In the genomic region with DNA sequence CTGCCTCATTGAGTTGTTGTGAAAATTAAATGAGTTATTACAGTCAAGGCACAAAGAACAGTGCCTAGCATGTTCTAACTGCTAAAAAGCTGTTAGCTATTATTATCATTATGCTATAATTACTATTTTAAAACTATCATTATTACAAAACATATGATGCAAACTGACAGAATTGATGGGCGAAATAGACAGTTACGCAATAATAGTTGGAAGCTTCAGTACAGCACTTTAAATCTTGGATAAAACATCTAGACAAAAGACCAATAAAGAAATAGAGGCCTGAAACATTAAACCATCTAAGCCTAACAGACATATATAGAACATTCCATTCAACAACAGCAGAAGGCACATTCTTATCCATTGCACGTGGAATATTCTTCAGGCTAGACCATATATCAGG, we compare ENCODE assay signal across 27 cellular contexts.
"Had no signal": no experiment of that assay in that cellular context is flagged by ENCODE, and none has a peak within 500 bp of the region (broad histone marks: within the 10 kb centered on the region; RNA-seq: fewer than 3 reads in every experiment).

No MANE protein-coding gene starts in this region.

- H2AFZ ChIP-seq: hepatocyte, neural progenitor cell had no signal

- H3K79me2 ChIP-seq: hepatocyte had no signal

- H3K9me3 ChIP-seq: esophagus muscularis mucosa, gastroesophageal sphincter, heart left ventricle, left lung, prostate gland, right atrium auricular region, sigmoid colon, spleen, thoracic aorta, tibial nerve, upper lobe of left lung had no signal

- H3K4me2 ChIP-seq: hepatocyte, neural progenitor cell had no signal

- H3K27ac ChIP-seq: coronary artery, esophagus muscularis mucosa, foreskin keratinocyte, gastroesophageal sphincter, heart left ventricle, hepatocyte, left lung, neural progenitor cell, prostate gland, right atrium auricular region, sigmoid colon, skin epidermis, spleen, thoracic aorta, tibial nerve, upper lobe of left lung had no signal

- FAIRE-seq: endothelial cell of umbilical vein, urothelium cell line had no signal

- H3K36me3 ChIP-seq: esophagus muscularis mucosa, gastroesophageal sphincter, heart left ventricle, left lung, neural progenitor cell, prostate gland, right atrium auricular region, sigmoid colon, spleen, thoracic aorta, tibial nerve, upper lobe of left lung had no signal

- H3K4me3 ChIP-seq: coronary artery, esophagus muscularis mucosa, gastroesophageal sphincter, heart left ventricle, hepatocyte, left lung, neural progenitor cell, prostate gland, right atrium auricular region, sigmoid colon, skin epidermis, spleen, thoracic aorta, tibial nerve, upper lobe of left lung had no signal

- H3K9ac ChIP-seq: neural progenitor cell had no signal

- ATAC-seq: foreskin keratinocyte; gastroesophageal sphincter; heart left ventricle; left cardiac atrium; left lung; naive thymus-derived CD4-positive, alpha-beta T cell; stimulated activated memory B cell treated with anti-CD40 and anti-IgM and Interleukin-4, amounts not matched to agents 10 μg/mL and 1 μg/mL and 100 μg/mL, for 72 hours; stimulated activated naive CD8-positive, alpha-beta T cell treated with anti-CD3 and anti-CD28 coated beads, Interleukin-15, Interleukin-2, amounts not matched to agents 100 U/mL and 50 U/mL, for 24 hours had no signal

- H3K4me1 ChIP-seq: esophagus muscularis mucosa, foreskin keratinocyte, gastroesophageal sphincter, heart left ventricle, left lung, neural progenitor cell, prostate gland, right atrium auricular region, sigmoid colon, tibial nerve, upper lobe of left lung had no signal

- H3K27me3 ChIP-seq: esophagus muscularis mucosa, foreskin keratinocyte, gastroesophageal sphincter, heart left ventricle, hepatocyte, left lung, neural progenitor cell, right atrium auricular region, sigmoid colon, spleen, tibial nerve, upper lobe of left lung had no signal

- DNase-seq: dermis blood vessel endothelial cell; effector memory CD4-positive, alpha-beta T cell; foreskin keratinocyte; heart left ventricle; left cardiac atrium; left lung; mesendoderm; midbrain; naive thymus-derived CD4-positive, alpha-beta T cell; sigmoid colon; spleen; stimulated activated CD4-positive, alpha-beta T cell treated with anti-CD3 and anti-CD28 coated beads, Interleukin-4, amount 100 ng/mL, for 4 hours; stimulated activated naive CD8-positive, alpha-beta T cell treated with anti-CD3 and anti-CD28 coated beads, Interleukin-15, Interleukin-2, amounts not matched to agents 100 U/mL and 50 U/mL, for 24 hours; upper lobe of left lung had no signal
